3 cellular contexts compared by ENCODE assay signal in genomic region chr5:119347574-119347973, GRCh38.
TF ChIP-seq lines count a peak whose summit lies in the region.

No MANE protein-coding gene starts in this region.

TF ChIP-seq in SK-N-SH treated with all-trans-retinoic acid at 6 μM for 48 hours, 23 proteins besides CTCF, POLR2A, EP300 and RAD21:
- TF ChIP-seq SNAI2 (CRISPR knock-in tag; IDR thresholded peaks at IDR 0.05), result no peak
- no peak for TF ChIP-seq RARB (CRISPR knock-in tag; IDR thresholded peaks at IDR 0.05)
- TF ChIP-seq, protein P1, sequence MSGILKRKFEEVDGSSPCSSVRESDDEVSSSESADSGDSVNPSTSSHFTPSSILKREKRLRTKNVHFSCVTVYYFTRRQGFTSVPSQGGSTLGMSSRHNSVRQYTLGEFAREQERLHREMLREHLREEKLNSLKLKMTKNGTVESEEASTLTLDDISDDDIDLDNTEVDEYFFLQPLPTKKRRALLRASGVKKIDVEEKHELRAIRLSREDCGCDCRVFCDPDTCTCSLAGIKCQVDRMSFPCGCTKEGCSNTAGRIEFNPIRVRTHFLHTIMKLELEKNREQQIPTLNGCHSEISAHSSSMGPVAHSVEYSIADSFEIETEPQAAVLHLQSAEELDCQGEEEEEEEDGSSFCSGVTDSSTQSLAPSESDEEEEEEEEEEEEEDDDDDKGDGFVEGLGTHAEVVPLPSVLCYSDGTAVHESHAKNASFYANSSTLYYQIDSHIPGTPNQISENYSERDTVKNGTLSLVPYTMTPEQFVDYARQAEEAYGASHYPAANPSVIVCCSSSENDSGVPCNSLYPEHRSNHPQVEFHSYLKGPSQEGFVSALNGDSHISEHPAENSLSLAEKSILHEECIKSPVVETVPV (CRISPR knock-in tag; IDR thresholded peaks at IDR 0.05), result no peak
- no peak for TF ChIP-seq ZNF8 (CRISPR knock-in tag; IDR thresholded peaks at IDR 0.05)

TF ChIP-seq in SK-N-SH, 30 proteins besides CTCF, POLR2A, EP300 and RAD21:
- no peak for TF ChIP-seq CHD2 (IDR thresholded peaks at IDR 0.05; ENCODE audit: low read length, partially characterized antibody)
- no peak for TF ChIP-seq EZH2phosphoT487 (IDR thresholded peaks at IDR 0.05; ENCODE audit: borderline replicate concordance, low read depth)
- TF ChIP-seq RCOR1 (IDR thresholded peaks at IDR 0.05; ENCODE audit: low read length), result no peak
- no peak for TF ChIP-seq TEAD4 (IDR thresholded peaks at IDR 0.05; ENCODE audit: borderline replicate concordance, insufficient read depth)
- TF ChIP-seq MXI1 (IDR thresholded peaks at IDR 0.05; ENCODE audit: low read depth, low read length), result no peak
- no peak for TF ChIP-seq POLR2AphosphoS5 (IDR thresholded peaks at IDR 0.05; ENCODE audit: low read depth, low read length)
- no peak for TF ChIP-seq SIN3A (IDR thresholded peaks at IDR 0.05; ENCODE audit: borderline replicate concordance, low read depth, low read length)
- no peak for TF ChIP-seq REST (IDR thresholded peaks at IDR 0.05; ENCODE audit: low read depth, low read length)
- TF ChIP-seq TCF12 (IDR thresholded peaks at IDR 0.05), result no peak
- no peak for TF ChIP-seq RXRA (IDR thresholded peaks at IDR 0.05; ENCODE audit: borderline replicate concordance, low read depth)
- TF ChIP-seq, protein P2, sequence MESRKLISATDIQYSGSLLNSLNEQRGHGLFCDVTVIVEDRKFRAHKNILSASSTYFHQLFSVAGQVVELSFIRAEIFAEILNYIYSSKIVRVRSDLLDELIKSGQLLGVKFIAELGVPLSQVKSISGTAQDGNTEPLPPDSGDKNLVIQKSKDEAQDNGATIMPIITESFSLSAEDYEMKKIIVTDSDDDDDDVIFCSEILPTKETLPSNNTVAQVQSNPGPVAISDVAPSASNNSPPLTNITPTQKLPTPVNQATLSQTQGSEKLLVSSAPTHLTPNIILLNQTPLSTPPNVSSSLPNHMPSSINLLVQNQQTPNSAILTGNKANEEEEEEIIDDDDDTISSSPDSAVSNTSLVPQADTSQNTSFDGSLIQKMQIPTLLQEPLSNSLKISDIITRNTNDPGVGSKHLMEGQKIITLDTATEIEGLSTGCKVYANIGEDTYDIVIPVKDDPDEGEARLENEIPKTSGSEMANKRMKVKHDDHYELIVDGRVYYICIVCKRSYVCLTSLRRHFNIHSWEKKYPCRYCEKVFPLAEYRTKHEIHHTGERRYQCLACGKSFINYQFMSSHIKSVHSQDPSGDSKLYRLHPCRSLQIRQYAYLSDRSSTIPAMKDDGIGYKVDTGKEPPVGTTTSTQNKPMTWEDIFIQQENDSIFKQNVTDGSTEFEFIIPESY (IDR thresholded peaks at IDR 0.05; ENCODE audit: borderline replicate concordance, low read depth), result no peak
- no peak for TF ChIP-seq RFX5 (IDR thresholded peaks at IDR 0.05; ENCODE audit: low read length)

TF ChIP-seq in HepG2, 621 proteins besides CTCF, POLR2A, EP300 and RAD21:
- TF ChIP-seq ZEB1 (IDR thresholded peaks at IDR 0.05; ENCODE audit: insufficient replicate concordance, low read depth) (no peak), GATAD2A (CRISPR knock-in tag; IDR thresholded peaks at IDR 0.05) (no peak), CAMTA2 (CRISPR knock-in tag; IDR thresholded peaks at IDR 0.05; ENCODE audit: borderline replicate concordance) (no peak), ZNF180 (CRISPR knock-in tag; IDR thresholded peaks at IDR 0.05; ENCODE audit: borderline replicate concordance, low read depth) (no peak), ZBTB26 (CRISPR knock-in tag; IDR thresholded peaks at IDR 0.05; ENCODE audit: borderline replicate concordance) (no peak), ZBTB3 (CRISPR knock-in tag; IDR thresholded peaks at IDR 0.05; ENCODE audit: borderline replicate concordance, low read depth) (no peak), SIN3B (IDR thresholded peaks at IDR 0.05; ENCODE audit: low read length) (no peak), ZNF773 (CRISPR knock-in tag; IDR thresholded peaks at IDR 0.05; ENCODE audit: borderline replicate concordance) (no peak), ZNF383 (CRISPR knock-in tag; IDR thresholded peaks at IDR 0.05; ENCODE audit: borderline replicate concordance) (no peak), ZNF12 (CRISPR knock-in tag; IDR thresholded peaks at IDR 0.05) (no peak), KMT2B (CRISPR knock-in tag; IDR thresholded peaks at IDR 0.05) (no peak), TOPORS (CRISPR knock-in tag; IDR thresholded peaks at IDR 0.05) (no peak), ZNF775 (CRISPR knock-in tag; IDR thresholded peaks at IDR 0.05; ENCODE audit: borderline replicate concordance) (no peak), ZNF839 (CRISPR knock-in tag; IDR thresholded peaks at IDR 0.05; ENCODE audit: borderline replicate concordance) (no peak)
